In the genomic region with DNA sequence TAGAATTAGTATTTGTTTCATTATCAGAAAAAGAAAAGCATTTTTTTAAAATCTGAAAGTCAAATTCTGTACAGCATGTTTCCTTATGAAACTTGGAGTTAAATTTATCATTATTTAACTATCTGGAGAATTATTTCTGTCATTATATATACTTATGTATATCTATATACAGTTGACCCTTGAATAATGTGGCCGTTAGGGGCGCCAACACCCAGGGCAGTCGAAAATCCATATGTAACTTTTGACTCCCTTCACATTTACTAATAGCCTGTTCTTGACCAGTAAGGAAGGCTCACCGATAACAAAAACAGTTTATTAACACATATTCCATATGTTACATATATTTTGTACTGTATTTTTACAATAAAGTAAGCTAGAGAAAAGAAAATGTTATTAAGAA, we compare ENCODE assay signal across 1 cellular context.
TF ChIP-seq lines count a peak whose summit lies in the region.

No MANE protein-coding gene starts in this region.

TF ChIP-seq in K562, 482 proteins besides CTCF, POLR2A, EP300 and RAD21 (continued from another document):
- TF ChIP-seq, protein P1, sequence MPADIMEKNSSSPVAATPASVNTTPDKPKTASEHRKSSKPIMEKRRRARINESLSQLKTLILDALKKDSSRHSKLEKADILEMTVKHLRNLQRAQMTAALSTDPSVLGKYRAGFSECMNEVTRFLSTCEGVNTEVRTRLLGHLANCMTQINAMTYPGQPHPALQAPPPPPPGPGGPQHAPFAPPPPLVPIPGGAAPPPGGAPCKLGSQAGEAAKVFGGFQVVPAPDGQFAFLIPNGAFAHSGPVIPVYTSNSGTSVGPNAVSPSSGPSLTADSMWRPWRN (IDR thresholded peaks at IDR 0.05; ENCODE audit: low read depth): no peak
- TF ChIP-seq, protein P2, sequence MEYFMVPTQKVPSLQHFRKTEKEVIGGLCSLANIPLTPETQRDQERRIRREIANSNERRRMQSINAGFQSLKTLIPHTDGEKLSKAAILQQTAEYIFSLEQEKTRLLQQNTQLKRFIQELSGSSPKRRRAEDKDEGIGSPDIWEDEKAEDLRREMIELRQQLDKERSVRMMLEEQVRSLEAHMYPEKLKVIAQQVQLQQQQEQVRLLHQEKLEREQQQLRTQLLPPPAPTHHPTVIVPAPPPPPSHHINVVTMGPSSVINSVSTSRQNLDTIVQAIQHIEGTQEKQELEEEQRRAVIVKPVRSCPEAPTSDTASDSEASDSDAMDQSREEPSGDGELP (CRISPR knock-in tag; IDR thresholded peaks at IDR 0.05; ENCODE audit: borderline replicate concordance): no peak
- TF ChIP-seq IRF9 (tag; IDR thresholded peaks at IDR 0.05) (no peak), CLOCK (CRISPR knock-in tag; IDR thresholded peaks at IDR 0.05; ENCODE audit: borderline replicate concordance) (no peak), ZNF699 (CRISPR knock-in tag; IDR thresholded peaks at IDR 0.05; ENCODE audit: insufficient replicate concordance) (no peak), MXI1 (IDR thresholded peaks at IDR 0.05; ENCODE audit: low read depth, low read length) (no peak), NFYB (IDR thresholded peaks at IDR 0.05; ENCODE audit: extremely low read depth, insufficient read length) (no peak), CBFB (CRISPR knock-in tag; IDR thresholded peaks at IDR 0.05) (no peak), ZBTB33 (CRISPR knock-in tag; IDR thresholded peaks at IDR 0.05) (no peak), E2F1 (CRISPR knock-in tag; IDR thresholded peaks at IDR 0.05) (no peak), ZNF449 (CRISPR knock-in tag; IDR thresholded peaks at IDR 0.05) (no peak), DDX20 (tag; IDR thresholded peaks at IDR 0.05; ENCODE audit: low read depth) (no peak)
TF ChIP-seq in K562: peak in this region for 0.
